27 cellular contexts compared by ENCODE assay signal in genomic region chr15:64743691-64744090, GRCh38. TPM values are rescaled to one million over a fixed set of nuclear protein-coding genes. Genes with fewer than 3 reads are reported as not detected.
DNase-seq lines count a peak whose midpoint lies in the region; ATAC-seq and TF ChIP-seq lines count a peak whose summit lies in the region.
"Had no signal": no experiment of that assay in that cellular context is flagged by ENCODE, and none has a peak within 500 bp of the region (broad histone marks: within the 10 kb centered on the region; RNA-seq: fewer than 3 reads in every experiment).

No MANE protein-coding gene starts in this region.

- no peak overlapping the region for H3K4me3 Mint-ChIP-seq in GM23338
- no peak overlapping the region for H3K4me3 Mint-ChIP-seq in stimulated activated memory B cell treated with anti-CD40 and anti-IgM and Interleukin-4, amounts not matched to agents 10 μg/mL and 1 μg/mL and 100 μg/mL, for 72 hours
- H3K4me3 Mint-ChIP-seq: CD8-positive, alpha-beta T cell had no signal

- in situ Hi-C loops in G401 (cut with HindIII; ENCODE audit: low sequenced_read_pairs) = no loop called here

- peaks cover 21% of the 10 kb centered on the region for H3K27me3 Mint-ChIP-seq in GM23338 (ENCODE audit: insufficient read depth, low read depth, poor library complexity)
- peaks cover 18% of the 10 kb centered on the region for H3K27me3 Mint-ChIP-seq in stimulated activated memory B cell treated with anti-CD40 and anti-IgM and Interleukin-4, amounts not matched to agents 10 μg/mL and 1 μg/mL and 100 μg/mL, for 72 hours

- TF ChIP-seq CTCF in GM23338 (conservative IDR thresholded peaks at IDR 0.05; ENCODE audit: low read depth in 2 of 2) (no peak), esophagus muscularis mucosa (IDR thresholded peaks at IDR 0.05) (no peak)

- H3K4me3 ChIP-seq in BLaER1 (no peak overlapping the region), GM23338 (no peak overlapping the region), esophagus muscularis mucosa (no peak overlapping the region)
- H3K4me3 ChIP-seq: A549, MG63 had no signal

- H3K9me3 Mint-ChIP-seq in GM23338 = no peaks in the 10 kb centered on the region; the same call in 2 of the 3 replicates
- H3K9me3 Mint-ChIP-seq in stimulated activated memory B cell treated with anti-CD40 and anti-IgM and Interleukin-4, amounts not matched to agents 10 μg/mL and 1 μg/mL and 100 μg/mL, for 72 hours = no peaks in the 10 kb centered on the region
- H3K9me3 Mint-ChIP-seq: CD8-positive, alpha-beta T cell had no signal

- peak overlapping the region; percentile 70 for H3K27ac ChIP-seq in BLaER1
- peak overlapping the region; percentile 83 for H3K27ac ChIP-seq in GM23338 (ENCODE audit: low read depth)
- H3K27ac ChIP-seq in esophagus muscularis mucosa (replicated peaks in 1 of 4) = peak overlapping the region; percentile 86 to 93 (median 90)
- H3K27ac ChIP-seq: A549, C4-2B had no signal

- no peaks in the 10 kb centered on the region for H3K9me2 ChIP-seq in GM23338 (ENCODE audit: insufficient read depth)

- no peak overlapping the region for H2AFZ ChIP-seq in GM23338

- no peaks in the 10 kb centered on the region for H4K20me1 ChIP-seq in BLaER1
- H4K20me1 ChIP-seq in GM23338 (replicated peaks; ENCODE audit: insufficient read depth) = peaks cover 36% of the 10 kb centered on the region

- DNase-seq in GM23338 (ENCODE audit: low spot score) (no peak), esophagus muscularis mucosa (ENCODE audit: extremely low spot score) (no peak), activated gamma-delta T cell treated with Interleukin-2 at 50 U/mL for 16 hours (no peak), G401 (ENCODE audit: low spot score) (no peak)
- DNase-seq in central memory CD4-positive, alpha-beta T cell = no peak
- DNase-seq: AML-193; Caco-2; CD8-positive, alpha-beta T cell; DMS 273 treated with DMSO at 0.1 percent for 48 hours; DMS79 treated with DMSO at 0.1 percent for 48 hours; H7; KG1; MG63; NCI-H1105 treated with DMSO at 0.1 percent for 48 hours; NCI-H146; NCI-H1930; NCI-H2107; NCI-H446; NCI-H526; NCI-H82; NK-92 treated with Interleukin-12 subunit alpha and Interleukin-12 subunit beta, amount 100 ng/mL, for 24 hours; PC-3 had no signal

- no peak for TF ChIP-seq POLR2A in esophagus muscularis mucosa (IDR thresholded peaks at IDR 0.05; ENCODE audit: low read depth)

- ATAC-seq in GM23338 (no peak), GM19023 (IDR thresholded peaks at IDR 0.05; ENCODE audit: unreplicated experiment) (no peak)
- ATAC-seq in stimulated activated memory B cell treated with anti-CD40 and anti-IgM and Interleukin-4, amounts not matched to agents 10 μg/mL and 1 μg/mL and 100 μg/mL, for 72 hours = no peak
- ATAC-seq: A549; CD8-positive, alpha-beta T cell; PC-3 had no signal

- no peaks in the 10 kb centered on the region for H3K9me3 ChIP-seq in BLaER1
- H3K9me3 ChIP-seq in esophagus muscularis mucosa = no peaks in the 10 kb centered on the region
- H3K9me3 ChIP-seq: A549, Caco-2, MG63 had no signal

- peaks cover 24% of the 10 kb centered on the region for H3K4me1 Mint-ChIP-seq in GM23338
- peaks cover 11% of the 10 kb centered on the region for H3K4me1 Mint-ChIP-seq in stimulated activated memory B cell treated with anti-CD40 and anti-IgM and Interleukin-4, amounts not matched to agents 10 μg/mL and 1 μg/mL and 100 μg/mL, for 72 hours

- H3K36me3 Mint-ChIP-seq in GM23338 (ENCODE audit: low read depth) = peaks cover 88% of the 10 kb centered on the region
- peaks cover 4% of the 10 kb centered on the region for H3K36me3 Mint-ChIP-seq in stimulated activated memory B cell treated with anti-CD40 and anti-IgM and Interleukin-4, amounts not matched to agents 10 μg/mL and 1 μg/mL and 100 μg/mL, for 72 hours
- H3K36me3 Mint-ChIP-seq: CD8-positive, alpha-beta T cell had no signal

- H3K4me2 ChIP-seq in BLaER1 = peak overlapping the region; percentile 88
- no peak overlapping the region for H3K4me2 ChIP-seq in GM23338
- H3K4me2 ChIP-seq: A549 had no signal

- H3K79me2 ChIP-seq in GM23338 (replicated peaks; ENCODE audit: insufficient read depth) = peaks cover 75% of the 10 kb centered on the region

- WGBS in esophagus muscularis mucosa = 87% methylated on average over 11 of the region's 11 CpGs

- peaks cover 24% of the 10 kb centered on the region for H3F3A ChIP-seq in GM23338 (replicated peaks; ENCODE audit: low read depth)

- no peak overlapping the region for H3K27ac Mint-ChIP-seq in GM23338
- H3K27ac Mint-ChIP-seq in stimulated activated memory B cell treated with anti-CD40 and anti-IgM and Interleukin-4, amounts not matched to agents 10 μg/mL and 1 μg/mL and 100 μg/mL, for 72 hours = peak overlapping the region; percentile 3
- H3K27ac Mint-ChIP-seq: CD8-positive, alpha-beta T cell had no signal

- H3K4me1 ChIP-seq in BLaER1 (peaks cover 93% of the 10 kb centered on the region), GM23338 (ENCODE audit: insufficient read depth) (no peaks in the 10 kb centered on the region; the same call in 1 of the 2 replicates), esophagus muscularis mucosa (peaks cover 70 to 87% (median 81%) of the 10 kb centered on the region in 4 donors)
- H3K4me1 ChIP-seq: A549, Caco-2 had no signal

- no peak for TF ChIP-seq EP300 in esophagus muscularis mucosa (IDR thresholded peaks at IDR 0.05)

- no peaks in the 10 kb centered on the region for H3K27me3 ChIP-seq in BLaER1
- no peaks in the 10 kb centered on the region for H3K27me3 ChIP-seq in GM23338 (ENCODE audit: insufficient read depth)
- H3K27me3 ChIP-seq in esophagus muscularis mucosa = no peaks in the 10 kb centered on the region
- H3K27me3 ChIP-seq: MG63 had no signal

- no peaks in the 10 kb centered on the region for H3K36me3 ChIP-seq in BLaER1
- peaks cover 29% of the 10 kb centered on the region for H3K36me3 ChIP-seq in GM23338 (ENCODE audit: insufficient read depth)
- peaks cover 0 to 15% (median 5%) of the 10 kb centered on the region in 4 donors for H3K36me3 ChIP-seq in esophagus muscularis mucosa
- H3K36me3 ChIP-seq: MG63 had no signal

- no peak overlapping the region for H3K9ac ChIP-seq in BLaER1

- intact Hi-C loops in esophagus muscularis mucosa (cut with DNase I) = no loop called here

TF ChIP-seq in GM23338, 12 proteins besides CTCF, POLR2A, EP300 and RAD21:
- TF ChIP-seq NANOG (IDR thresholded peaks at IDR 0.05; ENCODE audit: borderline replicate concordance) (no peak), ETS1 (IDR thresholded peaks at IDR 0.05) (no peak), EZH2 (IDR thresholded peaks at IDR 0.05; ENCODE audit: low read depth, unreplicated experiment) (no peak), ZNF331 (CRISPR knock-in tag; IDR thresholded peaks at IDR 0.05; ENCODE audit: low read depth) (no peak), STAT1 (IDR thresholded peaks at IDR 0.05; ENCODE audit: unreplicated experiment) (no peak), CREB1 (CRISPR knock-in tag; IDR thresholded peaks at IDR 0.05; ENCODE audit: low read depth) (no peak)

RNA-seq across cellular contexts. Expression of gene RBPMS2, which starts 31.7 kb away (rescaled TPM):
- 36.9 and 53.3 TPM in 2 replicates for total RNA-seq in GM23338 (2014; rRNA removed; shearing (Covaris generic))
- polyA plus RNA-seq in GM23338 (2016; fragmentation: Nextera tagmentation; extraction: Ambion mirVana) = 171 and 179 TPM in 2 replicates
- total RNA-seq in esophagus muscularis mucosa = 10 to 100 TPM; 27.2 to 64.1 (median 45.4) TPM
- total RNA-seq in G401 (2014; rRNA removed; shearing (Covaris generic)) = 0.12 and 0.27 TPM in 2 replicates
- total RNA-seq: CD8-positive, alpha-beta T cell; PC-3 had no signal

Comparison
In these comparisons a context has a peak if more than half of its experiments do, and no peak if none do; other contexts are left out.
1. RNA of gene RBPMS2, which starts 31.7 kb away (total RNA-seq): 36.9 to 53.3 TPM in GM23338 and 27.2 to 64.1 TPM in esophagus muscularis mucosa; 0.12 to 0.27 TPM in G401; every median in the first group is over 10 times any median in the second.
2. Peak in every context shown above with its lines, with median percentiles within 50 percentile points of each other: H3K27ac ChIP-seq.